Comparison of ENCODE assay signal across 8 cellular contexts in genomic region chr10:110311357-110311949, GRCh38. TPM values are rescaled to one million over a fixed set of nuclear protein-coding genes. Genes with fewer than 3 reads are reported as not detected.
DNase-seq lines count a peak whose midpoint lies in the region; ATAC-seq and TF ChIP-seq lines count a peak whose summit lies in the region.

No MANE protein-coding gene starts in this region.

- peak; percentile 67; the same call in 2 of the 3 replicates for ATAC-seq in RWPE2 (ENCODE audit: low read depth)
- peak; percentile 62 for ATAC-seq in stimulated activated memory B cell treated with anti-CD40 and anti-IgM and Interleukin-4, amounts not matched to agents 10 μg/mL and 1 μg/mL and 100 μg/mL, for 72 hours

- no peaks in the 10 kb centered on the region for H3K36me3 Mint-ChIP-seq in brain
- H3K36me3 Mint-ChIP-seq in stimulated activated memory B cell treated with anti-CD40 and anti-IgM and Interleukin-4, amounts not matched to agents 10 μg/mL and 1 μg/mL and 100 μg/mL, for 72 hours, result no peaks in the 10 kb centered on the region

- no peak overlapping the region for H3K27ac ChIP-seq in 22Rv1
- no peak overlapping the region for H3K27ac ChIP-seq in RWPE2 (ENCODE audit: poor library complexity, severe bottlenecking)

- H3K27ac Mint-ChIP-seq in brain, result peak overlapping the region in 1 of 5 experiments; percentile 41
- H3K27ac Mint-ChIP-seq in stimulated activated memory B cell treated with anti-CD40 and anti-IgM and Interleukin-4, amounts not matched to agents 10 μg/mL and 1 μg/mL and 100 μg/mL, for 72 hours, result no peak overlapping the region

- TF ChIP-seq CTCF in 22Rv1 (IDR thresholded peaks at IDR 0.05) (peak; percentile 78), RWPE2 (IDR thresholded peaks at IDR 0.05; ENCODE audit: poor library complexity, severe bottlenecking) (peak; percentile 88), brain (conservative IDR thresholded peaks at IDR 0.05) (peak; percentile 87 to 97), kidney epithelial cell (IDR thresholded peaks at IDR 0.05; ENCODE audit: insufficient read depth, low read length, poor library complexity, severe bottlenecking) (peak; percentile 57)

- no peaks in the 10 kb centered on the region for H3K9me3 ChIP-seq in RWPE2 (ENCODE audit: severe bottlenecking)

- peaks cover 6% of the 10 kb centered on the region for H3K4me1 Mint-ChIP-seq in brain
- peaks cover 9% of the 10 kb centered on the region for H3K4me1 Mint-ChIP-seq in stimulated activated memory B cell treated with anti-CD40 and anti-IgM and Interleukin-4, amounts not matched to agents 10 μg/mL and 1 μg/mL and 100 μg/mL, for 72 hours

- H3K9me3 Mint-ChIP-seq in brain, result no peaks in the 10 kb centered on the region
- no peaks in the 10 kb centered on the region for H3K9me3 Mint-ChIP-seq in stimulated activated memory B cell treated with anti-CD40 and anti-IgM and Interleukin-4, amounts not matched to agents 10 μg/mL and 1 μg/mL and 100 μg/mL, for 72 hours

- H3K27me3 Mint-ChIP-seq in brain, result peaks cover 24% of the 10 kb centered on the region
- no peaks in the 10 kb centered on the region for H3K27me3 Mint-ChIP-seq in stimulated activated memory B cell treated with anti-CD40 and anti-IgM and Interleukin-4, amounts not matched to agents 10 μg/mL and 1 μg/mL and 100 μg/mL, for 72 hours

- peak overlapping the region in 1 of 5 experiments; percentile 38 for H3K4me3 Mint-ChIP-seq in brain
- H3K4me3 Mint-ChIP-seq in stimulated activated memory B cell treated with anti-CD40 and anti-IgM and Interleukin-4, amounts not matched to agents 10 μg/mL and 1 μg/mL and 100 μg/mL, for 72 hours, result no peak overlapping the region

- no peak overlapping the region for H3K4me3 ChIP-seq in Jurkat, Clone E6-1 (ENCODE audit: low read length)
- H3K4me3 ChIP-seq in RWPE2 (ENCODE audit: severe bottlenecking) (no peak overlapping the region), kidney epithelial cell (ENCODE audit: low read depth, low read length) (no peak overlapping the region)

- peaks cover 10% of the 10 kb centered on the region for H3K4me1 ChIP-seq in RWPE2 (ENCODE audit: insufficient read depth, poor library complexity, severe bottlenecking)

- no peaks in the 10 kb centered on the region for H3K36me3 ChIP-seq in RWPE2 (ENCODE audit: low read depth)
- H3K36me3 ChIP-seq in kidney epithelial cell (ENCODE audit: control insufficient read depth, insufficient read depth, low read length), result no peaks in the 10 kb centered on the region

- no peaks in the 10 kb centered on the region for H3K27me3 ChIP-seq in RWPE2 (ENCODE audit: insufficient read depth, poor library complexity, severe bottlenecking)
- H3K27me3 ChIP-seq in kidney epithelial cell (ENCODE audit: control insufficient read depth, insufficient read depth, low read length), result no peaks in the 10 kb centered on the region

- peak; percentile 72 for DNase-seq in EH (ENCODE audit: low read depth)
- DNase-seq in Jurkat, Clone E6-1 (ENCODE audit: low read depth, low spot score), result peak; percentile 65
- DNase-seq in RWPE2 (ENCODE audit: low spot score), result no peak
- no peak for DNase-seq in kidney epithelial cell (ENCODE audit: low read depth)
- DNase-seq in activated gamma-delta T cell (lab: John Stamatoyannopoulos, UW), result no peak

RNA-seq across cellular contexts. Expression of gene SMNDC1, which starts 6.7 kb away (rescaled TPM):
- polyA plus RNA-seq in Jurkat, Clone E6-1 (2012; ENCODE audit: insufficient read depth, insufficient read length), result 50.0 TPM
- polyA plus RNA-seq in brain (ENCODE audit: insufficient read depth, low read depth, low replicate concordance), result 22.3 TPM
- 8.0 and 8.9 TPM in 2 replicates for total RNA-seq in kidney epithelial cell

Comparison
In these comparisons a context has a peak if more than half of its experiments do, and no peak if none do; other contexts are left out.
1. DNase-seq: peak in EH (single experiment) and Jurkat, Clone E6-1 (single experiment); none in RWPE2 (single experiment), kidney epithelial cell (single experiment) and activated gamma-delta T cell (single experiment).
2. Peak in every context shown above with its lines, with median percentiles within 50 percentile points of each other: CTCF ChIP-seq.